7 cellular contexts compared by ENCODE assay signal in the genomic region with DNA sequence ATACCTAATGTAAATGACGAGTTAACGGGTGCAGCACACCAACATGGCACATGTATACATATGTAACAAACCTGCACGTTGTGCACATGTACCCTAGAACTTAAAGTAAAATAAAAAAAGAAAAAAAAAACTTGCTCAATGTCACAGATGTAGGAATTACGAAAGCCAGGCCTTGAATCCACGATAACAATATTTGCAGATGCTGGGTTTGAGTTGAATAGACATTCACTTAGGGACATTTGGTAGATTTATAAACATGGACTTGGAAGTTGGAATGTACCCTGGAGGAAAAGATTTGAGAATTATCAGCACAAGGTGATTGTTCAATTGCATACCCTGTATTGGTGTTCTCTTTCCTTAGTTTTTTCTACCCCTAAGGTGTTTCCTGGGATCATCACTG.
"Had no signal": no experiment of that assay in that cellular context is flagged by ENCODE, and none has a peak within 500 bp of the region (broad histone marks: within the 10 kb centered on the region; RNA-seq: fewer than 3 reads in every experiment).

No MANE protein-coding gene starts in this region.

- H3K27ac Mint-ChIP-seq: GM23338, H9 had no signal

- ATAC-seq: GM23338, K562 had no signal

- H3K4me3 ChIP-seq: GM23338, K562 had no signal

- H3K4me3 Mint-ChIP-seq: GM23338, H9 had no signal

- DNase-seq: H9, HCEC 1CT, IMR-90, Kasumi-1, KG1 had no signal

- H3K9me3 Mint-ChIP-seq: GM23338, H9 had no signal
